Comparison of ENCODE assay signal across 8 cellular contexts in genomic region chr7:1531263-1531978, GRCh38. TPM values are rescaled to one million over a fixed set of nuclear protein-coding genes. Genes with fewer than 3 reads are reported as not detected.
DNase-seq lines count a peak whose midpoint lies in the region; ATAC-seq, FAIRE-seq and TF ChIP-seq lines count a peak whose summit lies in the region.

No MANE protein-coding gene starts in this region.

- peak; percentile 21 for ATAC-seq in GM21360 (IDR thresholded peaks at IDR 0.05; ENCODE audit: unreplicated experiment)

- no peaks in the 10 kb centered on the region for H3K9me3 ChIP-seq in astrocyte (ENCODE audit: insufficient read depth, low read depth, low read length)
- H3K9me3 ChIP-seq in iPS-18c (ENCODE audit: control insufficient read depth, insufficient read depth, low read length), result no peaks in the 10 kb centered on the region
- no peaks in the 10 kb centered on the region for H3K9me3 ChIP-seq in spleen

- H4K20me1 ChIP-seq in astrocyte (ENCODE audit: insufficient read depth, low read length), result peaks cover 21% of the 10 kb centered on the region

- H3K36me3 ChIP-seq in astrocyte (ENCODE audit: insufficient read depth, low read length), result no peaks in the 10 kb centered on the region
- peaks cover 0 to 20% (median 5%) of the 10 kb centered on the region in 6 donors for H3K36me3 ChIP-seq in spleen

- H3K4me1 Mint-ChIP-seq in astrocyte (ENCODE audit: low read depth, unreplicated experiment), result peaks cover 25% of the 10 kb centered on the region

- peaks cover 1% of the 10 kb centered on the region for H3K36me3 Mint-ChIP-seq in astrocyte (ENCODE audit: low read depth, unreplicated experiment)

- H3K27me3 Mint-ChIP-seq in astrocyte (ENCODE audit: low read depth, unreplicated experiment), result peaks cover 5% of the 10 kb centered on the region

- H3K9me3 Mint-ChIP-seq in astrocyte (ENCODE audit: unreplicated experiment), result no peaks in the 10 kb centered on the region

- H3K27me3 ChIP-seq in astrocyte (ENCODE audit: insufficient read depth, low read length) (peaks cover 6% of the 10 kb centered on the region), spleen (replicated peaks in 1 of 7) (peaks cover 0 to 4% (median 0%) of the 10 kb centered on the region in 7 donors)

- peaks cover 43% of the 10 kb centered on the region for H3K4me1 ChIP-seq in astrocyte (ENCODE audit: insufficient read depth, low read length)
- peaks cover 13 to 62% (median 48%) of the 10 kb centered on the region in 6 donors for H3K4me1 ChIP-seq in spleen

- DNase-seq in AG20443 (ENCODE audit: low spot score), result peak; percentile 32
- peak; percentile 2 for DNase-seq in OCI-M1 (lab: John Stamatoyannopoulos, UW)
- no peak for DNase-seq in astrocyte (ENCODE audit: low read depth)
- peak; percentile 93 for DNase-seq in spleen
- no peak for DNase-seq in globus pallidus (ENCODE audit: low spot score)
- no peak for DNase-seq in NCI-H526 treated with DMSO at 0.1 percent for 48 hours (lab: John Stamatoyannopoulos, UW)

- intact Hi-C loops in spleen (cut with DNase I; ENCODE audit: low total_unique reads), result no loop called here

- peak overlapping the region; percentile 90 for H3K4me3 Mint-ChIP-seq in astrocyte (ENCODE audit: unreplicated experiment)

- TF ChIP-seq CTCF in astrocyte (IDR thresholded peaks at IDR 0.05; ENCODE audit: insufficient read depth, low read depth, low read length) (no peak), spleen (IDR thresholded peaks at IDR 0.05 in 8 of 11, conservative IDR thresholded peaks at IDR 0.05 in 3 of 11) (no peak)

- H3K27ac Mint-ChIP-seq in astrocyte (ENCODE audit: unreplicated experiment), result peak overlapping the region; percentile 77

- peak overlapping the region; percentile 80 for H3K4me3 ChIP-seq in astrocyte (ENCODE audit: insufficient read depth, low read depth, low read length)
- peak overlapping the region; percentile 38 for H3K4me3 ChIP-seq in iPS-18c (ENCODE audit: insufficient read depth, low read depth, low read length)
- H3K4me3 ChIP-seq in spleen, result peak overlapping the region; percentile 45 to 85 (median 58)

- WGBS in spleen, 5 donors, result 0 to 3% (median 1%) methylated on average over 5 to 55 of the region's 55 CpGs

- no peak for FAIRE-seq in astrocyte (lab: Jason Lieb, UNC)

- peak overlapping the region; percentile 83 for H3K4me2 ChIP-seq in astrocyte (ENCODE audit: low read length)

- peaks cover 43% of the 10 kb centered on the region for H3K79me2 ChIP-seq in astrocyte (ENCODE audit: insufficient read depth, low read length)

- H2AFZ ChIP-seq in astrocyte (ENCODE audit: low read depth, low read length), result no peak overlapping the region

- H3K27ac ChIP-seq in astrocyte (ENCODE audit: low read depth, low read length) (peak overlapping the region; percentile 97), spleen (peak overlapping the region; percentile 82 to 94 (median 89))

- TF ChIP-seq POLR2A in spleen (IDR thresholded peaks at IDR 0.05), result no peak

- H3K9ac ChIP-seq in astrocyte (ENCODE audit: low read length), result peak overlapping the region; percentile 88

RNA-seq across cellular contexts. Expression of gene MAFK, which starts 0.9 kb away (rescaled TPM):
- total RNA-seq in astrocyte (36.2 and 36.6 TPM in 2 replicates), spleen (10 to 100 TPM; 11.2 to 36.6 (median 27.0) TPM)
- polyA plus RNA-seq in spleen, result 10 to 100 TPM in 2 of 3 donors, 1 to 10 TPM in 1; 8.9 to 30.4 (median 10.3) TPM

RNA-seq across cellular contexts. Expression of gene TMEM184A, which starts 24.6 kb away (rescaled TPM):
- total RNA-seq in astrocyte (1.8 and 2.1 TPM in 2 replicates), spleen (under 1 TPM in 3 of 7 donors, not detected in 4; 0.17 to 0.39 (median 0.28) TPM)
- polyA plus RNA-seq in spleen, result under 1 TPM; 0.09 to 0.26 (median 0.15) TPM

RNA-seq across cellular contexts. Expression of gene INTS1, which starts 27.2 kb away (rescaled TPM):
- total RNA-seq in astrocyte (81.4 and 81.9 TPM in 2 replicates), spleen (10 to 100 TPM; 47.3 to 95.7 (median 79.0) TPM)
- polyA plus RNA-seq in spleen, result 100 to 1,000 TPM in 1 of 3 donors, 10 to 100 TPM in 2; 51.4 to 126 (median 80.3) TPM

RNA-seq across cellular contexts. Expression of gene PSMG3, which starts 38.4 kb away (rescaled TPM):
- total RNA-seq in astrocyte (30.3 and 33.6 TPM in 2 replicates), spleen (10 to 100 TPM; 18.2 to 41.1 (median 23.0) TPM)
- 10 to 100 TPM; 84.5 to 89.9 (median 86.7) TPM for polyA plus RNA-seq in spleen

Comparison
In these comparisons a context has a peak if more than half of its experiments do, and no peak if none do; other contexts are left out.
1. DNase-seq: peak in AG20443 (single experiment), OCI-M1 (single experiment) and spleen (single experiment); none in astrocyte (single experiment), globus pallidus (single experiment) and NCI-H526 treated with DMSO at 0.1 percent for 48 hours (single experiment).
2. Peak in every context shown above with its lines, with median percentiles within 50 percentile points of each other: H3K4me3 ChIP-seq.